ENCODE assay signal across 31 cellular contexts in genomic region chr7:129568240-129568639, GRCh38.
"Had no signal": no experiment of that assay in that cellular context is flagged by ENCODE, and none has a peak within 500 bp of the region (broad histone marks: within the 10 kb centered on the region; RNA-seq: fewer than 3 reads in every experiment).

No MANE protein-coding gene starts in this region.

- H3K27ac Mint-ChIP-seq: activated B cell treated with CpG ODN at 0.5 μM for 24 hours; activated CD4-positive, alpha-beta memory T cell treated with anti-CD3 and anti-CD28 coated beads for 36 hours; activated CD4-positive, alpha-beta T cell treated with anti-CD3 and anti-CD28 coated beads, Interleukin-2, amount 10 ng/mL, durations not matched to agents 7 days and 5 days; activated CD8-positive, alpha-beta T cell treated with anti-CD3 and anti-CD28 coated beads for 36 hours; activated naive CD4-positive, alpha-beta T cell treated with anti-CD3 and anti-CD28 coated beads for 36 hours; activated naive CD8-positive, alpha-beta T cell treated with anti-CD3 and anti-CD28 coated beads for 36 hours; activated T-cell treated with anti-CD3 and anti-CD28 coated beads, Interleukin-2, amount 50 U/mL, for 72 hours; activated T-helper 1 cell treated with anti-CD3 and anti-CD28 coated beads, Interleukin-12 subunit alpha, Interleukin-12 subunit beta, Interleukin-2, Interleukin-4 antibody, amounts not matched to agents 30 ng/mL and 10 ng/mL and 1 ng/mL, durations not matched to agents 14 hours and 24 hours and 36 hours; activated T-helper 17 cell treated with anti-CD3 and anti-CD28 coated beads, Interleukin-2, amount 50 U/mL, for 72 hours; T-helper 1 cell treated with Interleukin-12 subunit alpha and Interleukin-12 subunit beta and Interleukin-4 antibody, amounts not matched to agents 30 μg/mL and 1 μg/mL, for 36 hours; T-helper 2 cell treated with Interferon-gamma antibody and Interleukin-4, amounts not matched to agents 5 μg/mL and 100 μg/mL, for 36 hours had no signal

- H3K9me3 Mint-ChIP-seq: activated CD4-positive, alpha-beta T cell treated with anti-CD3 and anti-CD28 coated beads, Interleukin-2, amount 10 ng/mL, durations not matched to agents 7 days and 5 days; activated T-helper 1 cell treated with anti-CD3 and anti-CD28 coated beads, Interleukin-12 subunit alpha, Interleukin-12 subunit beta, Interleukin-2, Interleukin-4 antibody, amounts not matched to agents 30 ng/mL and 10 ng/mL and 1 ng/mL, durations not matched to agents 14 hours and 24 hours and 36 hours; T-helper 1 cell treated with Interleukin-12 subunit alpha and Interleukin-12 subunit beta and Interleukin-4 antibody, amounts not matched to agents 30 μg/mL and 1 μg/mL, for 36 hours had no signal

- H3K4me3 Mint-ChIP-seq: activated B cell treated with CpG ODN at 0.5 μM for 24 hours; activated CD4-positive, alpha-beta memory T cell treated with anti-CD3 and anti-CD28 coated beads for 36 hours; activated CD4-positive, alpha-beta T cell treated with anti-CD3 and anti-CD28 coated beads, Interleukin-2, amount 10 ng/mL, durations not matched to agents 7 days and 5 days; activated CD8-positive, alpha-beta T cell treated with anti-CD3 and anti-CD28 coated beads for 36 hours; activated naive CD4-positive, alpha-beta T cell treated with anti-CD3 and anti-CD28 coated beads for 36 hours; activated naive CD4-positive, alpha-beta T cell treated with anti-CD3 and anti-CD28 coated beads, Interleukin-2, amount 50 U/mL, for 24 hours; activated naive CD8-positive, alpha-beta T cell treated with anti-CD3 and anti-CD28 coated beads for 36 hours; activated T-cell treated with anti-CD3 and anti-CD28 coated beads, Interleukin-2, amount 50 U/mL, for 4 hours; activated T-cell treated with anti-CD3 and anti-CD28 coated beads, Interleukin-2, amount 50 U/mL, for 72 hours; activated T-helper 1 cell treated with anti-CD3 and anti-CD28 coated beads, Interleukin-12 subunit alpha, Interleukin-12 subunit beta, Interleukin-2, Interleukin-4 antibody, amounts not matched to agents 30 ng/mL and 10 ng/mL and 1 ng/mL, durations not matched to agents 14 hours and 24 hours and 36 hours; activated T-helper 17 cell treated with anti-CD3 and anti-CD28 coated beads, Interleukin-2, amount 50 U/mL, for 72 hours; T-helper 1 cell treated with Interleukin-12 subunit alpha and Interleukin-12 subunit beta and Interleukin-4 antibody, amounts not matched to agents 30 μg/mL and 1 μg/mL, for 36 hours; T-helper 2 cell treated with Interferon-gamma antibody and Interleukin-4, amounts not matched to agents 5 μg/mL and 100 μg/mL, for 36 hours had no signal

- DNase-seq: activated B cell treated with CpG ODN at 0.5 μM for 24 hours; activated CD4-positive, alpha-beta memory T cell treated with anti-CD3 and anti-CD28 coated beads for 36 hours; activated CD4-positive, alpha-beta T cell treated with anti-CD3 and anti-CD28 coated beads for 48 hours; activated CD4-positive, alpha-beta T cell treated with anti-CD3 and anti-CD28 coated beads, Interleukin-2, amount 10 ng/mL, durations not matched to agents 7 days and 5 days; activated CD4-positive, CD25-positive, alpha-beta regulatory T cell treated with anti-CD3 and anti-CD28 coated beads, Interleukin-2, amount 50 U/mL, for 72 hours; activated CD8-positive, alpha-beta memory T cell treated with anti-CD3 and anti-CD28 coated beads, Interleukin-2, amount 50 U/mL, for 4 hours; activated CD8-positive, alpha-beta T cell treated with anti-CD3 and anti-CD28 coated beads for 36 hours; activated effector memory CD4-positive, alpha-beta T cell treated with anti-CD3 and anti-CD28 coated beads, Interleukin-2, amount 50 U/mL, for 16 hours; activated gamma-delta T cell treated with Interleukin-2 at 50 U/mL for 16 hours; activated naive CD4-positive, alpha-beta T cell; activated naive CD4-positive, alpha-beta T cell treated with anti-CD3 and anti-CD28 coated beads for 36 hours; activated naive CD8-positive, alpha-beta T cell treated with anti-CD3 and anti-CD28 coated beads for 36 hours; activated T-cell treated with anti-CD3 and anti-CD28 coated beads for 4 hours; activated T-cell treated with anti-CD3 and anti-CD28 coated beads, Interleukin-2, amount 50 U/mL, for 1 hour; activated T-cell treated with anti-CD3 and anti-CD28 coated beads, Interleukin-2, amount 50 U/mL, for 4 hours; activated T-cell treated with anti-CD3 and anti-CD28 coated beads, Interleukin-2, amount 50 U/mL, for 72 hours; adrenal gland; amniotic stem cell; aorta; body of pancreas; brain microvascular endothelial cell; central memory CD4-positive, alpha-beta T cell; SW 1271; T-helper 1 cell; T-helper 2 cell; T-helper 9 cell had no signal

- H3K4me1 Mint-ChIP-seq: activated CD4-positive, alpha-beta T cell treated with anti-CD3 and anti-CD28 coated beads, Interleukin-2, amount 10 ng/mL, durations not matched to agents 7 days and 5 days; activated T-helper 17 cell treated with anti-CD3 and anti-CD28 coated beads, Interleukin-2, amount 50 U/mL, for 72 hours had no signal

- ATAC-seq: activated CD8-positive, alpha-beta T cell treated with anti-CD3 and anti-CD28 coated beads for 36 hours; activated T-cell treated with anti-CD3 and anti-CD28 coated beads, Interleukin-2, amount 50 U/mL, for 4 hours; activated T-cell treated with anti-CD3 and anti-CD28 coated beads, Interleukin-2, amount 50 U/mL, for 72 hours; activated T-helper 17 cell treated with anti-CD3 and anti-CD28 coated beads, Interleukin-2, amount 50 U/mL, for 72 hours; body of pancreas had no signal
